16 cellular contexts compared by ENCODE assay signal in the genomic region with DNA sequence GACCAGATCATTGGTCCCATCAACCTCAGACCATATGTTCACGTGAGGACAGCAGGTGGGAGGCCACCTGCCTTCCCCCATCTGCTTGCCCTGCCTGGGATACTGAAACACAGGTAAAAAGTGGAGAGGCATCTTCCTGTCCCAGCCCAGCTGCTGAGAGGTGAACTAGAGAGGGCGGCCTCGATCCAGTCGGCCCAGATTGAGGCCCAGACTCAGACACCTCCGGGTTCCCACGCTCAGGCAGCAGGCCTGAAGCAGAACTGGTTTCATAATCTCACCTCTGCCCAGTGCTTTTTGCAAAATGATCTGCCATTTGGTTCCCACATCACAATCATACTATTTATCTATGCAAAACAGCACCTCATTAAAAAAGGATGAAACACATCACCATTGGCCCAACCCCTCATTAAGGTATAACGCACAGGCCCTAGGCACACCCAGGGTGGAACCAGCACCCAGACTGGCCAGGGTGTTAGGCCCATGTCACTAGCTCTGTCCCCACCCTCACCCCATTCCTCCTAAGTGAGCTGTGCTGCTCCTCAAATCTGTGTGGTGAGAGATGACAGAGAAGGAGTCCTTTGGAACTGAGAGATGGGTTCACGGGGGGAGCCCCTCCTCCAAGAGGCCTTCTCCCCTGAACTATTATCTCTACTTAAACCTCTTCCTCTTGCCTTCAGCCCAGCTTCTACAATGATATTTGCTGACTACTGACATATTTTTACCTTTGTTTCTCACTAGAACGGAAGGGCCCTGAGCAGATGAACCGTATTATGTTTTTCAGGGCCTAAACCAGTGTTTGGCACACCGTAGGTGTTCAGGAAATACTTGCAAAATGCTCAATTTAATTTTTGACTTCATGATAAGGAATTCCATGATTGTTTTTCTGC.
DNase-seq lines count a peak whose midpoint lies in the region; ATAC-seq and TF ChIP-seq lines count a peak whose summit lies in the region.
"Had no signal": no experiment of that assay in that cellular context is flagged by ENCODE, and none has a peak within 500 bp of the region (broad histone marks: within the 10 kb centered on the region; RNA-seq: fewer than 3 reads in every experiment).

No MANE protein-coding gene starts in this region.

- no peak for TF ChIP-seq POLR2A in suprapubic skin (IDR thresholded peaks at IDR 0.05)

- H3K4me3 ChIP-seq in WERI-Rb-1 (ENCODE audit: low read depth, low read length): no peak overlapping the region
- no peak overlapping the region for H3K4me3 ChIP-seq in liver (ENCODE audit: low read depth in 1 of 3, low read length in 3 of 3)
- H3K4me3 ChIP-seq in suprapubic skin: no peak overlapping the region
- H3K4me3 ChIP-seq in mammary epithelial cell (replicated peaks in 1 of 3; ENCODE audit: insufficient read depth in 1 of 3, low read depth in 2 of 3, low read length in 3 of 3): no peak overlapping the region
- H3K4me3 ChIP-seq: cardiac muscle cell, prostate gland had no signal

- CTCF ChIA-PET in mammary epithelial cell (lab: Charles Lee; ENCODE audit: low non-redundant PET): no interaction called here

- H3K36me3 Mint-ChIP-seq in activated naive CD8-positive, alpha-beta T cell: no peaks in the 10 kb centered on the region
- H3K36me3 Mint-ChIP-seq in activated naive CD8-positive, alpha-beta T cell treated with anti-CD3 and anti-CD28 coated beads for 36 hours: no peaks in the 10 kb centered on the region
- H3K36me3 Mint-ChIP-seq: activated naive CD4-positive, alpha-beta T cell treated with anti-CD3 and anti-CD28 coated beads, Interleukin-2, amount 50 U/mL, for 24 hours; WTC11 had no signal

- TF ChIP-seq EP300 in suprapubic skin (IDR thresholded peaks at IDR 0.05): no peak

- no peak for ATAC-seq in GM21447 (IDR thresholded peaks at IDR 0.05; ENCODE audit: unreplicated experiment)

- H3K9ac ChIP-seq in liver (ENCODE audit: low read depth in 1 of 2, low read length in 2 of 2) (no peak overlapping the region), mammary epithelial cell (ENCODE audit: insufficient read depth, low read length) (no peak overlapping the region)

- in situ Hi-C loops in mammary epithelial cell (cut with MboI; ENCODE audit: low sequenced_read_pairs in 2 of 2): no loop called here

- peak overlapping the region; percentile 41 for H3K27ac Mint-ChIP-seq in activated naive CD8-positive, alpha-beta T cell
- no peak overlapping the region for H3K27ac Mint-ChIP-seq in activated naive CD8-positive, alpha-beta T cell treated with anti-CD3 and anti-CD28 coated beads for 36 hours
- H3K27ac Mint-ChIP-seq: activated naive CD4-positive, alpha-beta T cell treated with anti-CD3 and anti-CD28 coated beads, Interleukin-2, amount 50 U/mL, for 24 hours; WTC11 had no signal

- H3K9me3 ChIP-seq in WERI-Rb-1 (ENCODE audit: severe bottlenecking): no peaks in the 10 kb centered on the region
- no peaks in the 10 kb centered on the region for H3K9me3 ChIP-seq in liver (ENCODE audit: control insufficient read depth in 4 of 4, low read length in 3 of 4)
- no peaks in the 10 kb centered on the region for H3K9me3 ChIP-seq in suprapubic skin
- H3K9me3 ChIP-seq in mammary epithelial cell (replicated peaks; ENCODE audit: insufficient read depth, low read length): no peaks in the 10 kb centered on the region
- H3K9me3 ChIP-seq: prostate gland had no signal

- no peak for DNase-seq in activated naive CD8-positive, alpha-beta T cell treated with anti-CD3 and anti-CD28 coated beads for 36 hours
- peak; percentile 57 for DNase-seq in WERI-Rb-1
- DNase-seq in suprapubic skin (ENCODE audit: low spot score in 2 of 2): peak; percentile 64 to 67
- no peak for DNase-seq in LoVo (ENCODE audit: low spot score)
- no peak for DNase-seq in mammary epithelial cell
- DNase-seq: C1 segment of cervical spinal cord; islet precursor cell; NCI-H2107; stimulated activated CD4-positive, alpha-beta T cell treated with anti-CD3 and anti-CD28 coated beads, Interleukin-2, amount 100 ng/mL, for 24 hours had no signal

- peak in 1 of 2 donors; percentile 13 for TF ChIP-seq RAD21 in liver (IDR thresholded peaks at IDR 0.05)

- H4K20me1 ChIP-seq in mammary epithelial cell (ENCODE audit: insufficient read depth, low read length): no peaks in the 10 kb centered on the region

- H3K27ac ChIP-seq in WERI-Rb-1 (peak overlapping the region; percentile 61), liver (ENCODE audit: low read depth in 1 of 2, low read length in 2 of 2) (peak overlapping the region; percentile 18 to 38), suprapubic skin (peak overlapping the region; percentile 70), mammary epithelial cell (ENCODE audit: insufficient read depth, low read depth, low read length) (no peak overlapping the region)
- H3K27ac ChIP-seq: cardiac muscle cell, prostate gland had no signal

- no peak overlapping the region for H2AFZ ChIP-seq in mammary epithelial cell (ENCODE audit: low read depth, low read length)

- H3K4me3 Mint-ChIP-seq in activated naive CD8-positive, alpha-beta T cell: no peak overlapping the region
- no peak overlapping the region for H3K4me3 Mint-ChIP-seq in activated naive CD8-positive, alpha-beta T cell treated with anti-CD3 and anti-CD28 coated beads for 36 hours
- H3K4me3 Mint-ChIP-seq: activated naive CD4-positive, alpha-beta T cell treated with anti-CD3 and anti-CD28 coated beads, Interleukin-2, amount 50 U/mL, for 24 hours; WTC11 had no signal

- H3K36me3 ChIP-seq in WERI-Rb-1: no peaks in the 10 kb centered on the region
- no peaks in the 10 kb centered on the region for H3K36me3 ChIP-seq in liver (ENCODE audit: control insufficient read depth in 4 of 4, insufficient read depth in 3 of 4, low read depth in 1 of 4, low read length in 3 of 4)
- no peaks in the 10 kb centered on the region for H3K36me3 ChIP-seq in suprapubic skin
- no peaks in the 10 kb centered on the region for H3K36me3 ChIP-seq in mammary epithelial cell (ENCODE audit: insufficient read depth, low read length)
- H3K36me3 ChIP-seq: cardiac muscle cell, prostate gland had no signal

- H3K4me1 Mint-ChIP-seq in activated naive CD8-positive, alpha-beta T cell (ENCODE audit: low read depth): peaks cover 42% of the 10 kb centered on the region
- H3K4me1 Mint-ChIP-seq in activated naive CD8-positive, alpha-beta T cell treated with anti-CD3 and anti-CD28 coated beads for 36 hours: peaks cover 30% of the 10 kb centered on the region
- H3K4me1 Mint-ChIP-seq: WTC11 had no signal

- intact Hi-C loops in mammary epithelial cell (cut with micrococcal nuclease): no loop called here

- no peaks in the 10 kb centered on the region for H3K79me2 ChIP-seq in mammary epithelial cell (ENCODE audit: insufficient read depth, low read length)

- H3K4me2 ChIP-seq in mammary epithelial cell (ENCODE audit: insufficient read depth, low read depth, low read length): no peak overlapping the region

- no peaks in the 10 kb centered on the region for H3K27me3 Mint-ChIP-seq in activated naive CD8-positive, alpha-beta T cell
- no peaks in the 10 kb centered on the region for H3K27me3 Mint-ChIP-seq in activated naive CD8-positive, alpha-beta T cell treated with anti-CD3 and anti-CD28 coated beads for 36 hours
- H3K27me3 Mint-ChIP-seq: activated naive CD4-positive, alpha-beta T cell treated with anti-CD3 and anti-CD28 coated beads, Interleukin-2, amount 50 U/mL, for 24 hours had no signal

- dilution Hi-C loops in mammary epithelial cell (cut with HindIII; ENCODE audit: low sequenced_read_pairs): no loop called here

- 67% methylated on average over 11 of the region's 11 CpGs for WGBS in liver
- 86% methylated on average over 9 of the region's 11 CpGs for WGBS in suprapubic skin
- 92% methylated on average over 11 of the region's 11 CpGs for WGBS in mammary epithelial cell (ENCODE audit: low coverage, missing lambda C conversion rate)

- TF ChIP-seq CTCF in WERI-Rb-1 (IDR thresholded peaks at IDR 0.05; ENCODE audit: low read depth, low read length) (no peak), liver (IDR thresholded peaks at IDR 0.05; ENCODE audit: low read depth, low read length, missing input control) (no peak), suprapubic skin (IDR thresholded peaks at IDR 0.05) (no peak), mammary epithelial cell (conservative IDR thresholded peaks at IDR 0.05 in 1 of 2, IDR thresholded peaks at IDR 0.05 in 1 of 2; ENCODE audit: extremely low read depth in 1 of 2, insufficient read depth in 1 of 2, low read depth in 1 of 2, low read length in 2 of 2) (no peak)

- H3K4me1 ChIP-seq in liver (ENCODE audit: control insufficient read depth in 4 of 4, insufficient read depth in 4 of 4, low read length in 3 of 4) (peaks cover 0 to 18% (median 2%) of the 10 kb centered on the region in 4 donors), suprapubic skin (peaks cover 57% of the 10 kb centered on the region), mammary epithelial cell (ENCODE audit: insufficient read depth, low read length) (no peaks in the 10 kb centered on the region)
- H3K4me1 ChIP-seq: prostate gland had no signal

- no TSS peak for BruUV-seq in mammary epithelial cell (replicated peaks; lab: Mats Ljungman, UMichigan)

- no peaks in the 10 kb centered on the region for H3K9me3 Mint-ChIP-seq in activated naive CD8-positive, alpha-beta T cell (ENCODE audit: low read depth)
- H3K9me3 Mint-ChIP-seq in activated naive CD8-positive, alpha-beta T cell treated with anti-CD3 and anti-CD28 coated beads for 36 hours: no peaks in the 10 kb centered on the region
- H3K9me3 Mint-ChIP-seq: activated naive CD4-positive, alpha-beta T cell treated with anti-CD3 and anti-CD28 coated beads, Interleukin-2, amount 50 U/mL, for 24 hours; WTC11 had no signal

- H3K27me3 ChIP-seq in WERI-Rb-1 (ENCODE audit: insufficient read depth, low read depth, severe bottlenecking) (no peaks in the 10 kb centered on the region), liver (ENCODE audit: control insufficient read depth in 4 of 4, insufficient read depth in 4 of 4, low read length in 3 of 4) (no peaks in the 10 kb centered on the region), suprapubic skin (no peaks in the 10 kb centered on the region), mammary epithelial cell (ENCODE audit: insufficient read depth, low read length) (no peaks in the 10 kb centered on the region)
- H3K27me3 ChIP-seq: cardiac muscle cell had no signal

TF ChIP-seq in liver, 16 proteins besides CTCF, POLR2A, EP300 and RAD21 (continues in another document):
- no peak for TF ChIP-seq SP1 (IDR thresholded peaks at IDR 0.05)

Comparison
In these comparisons a context has a peak if more than half of its experiments do, and no peak if none do; other contexts are left out.
1. DNase-seq: peak in WERI-Rb-1 (single experiment) and suprapubic skin (2 of 2); none in activated naive CD8-positive, alpha-beta T cell treated with anti-CD3 and anti-CD28 coated beads for 36 hours (single experiment), LoVo (single experiment) and mammary epithelial cell (single experiment).